ENCODE assay signal across 22 cellular contexts in the genomic region with DNA sequence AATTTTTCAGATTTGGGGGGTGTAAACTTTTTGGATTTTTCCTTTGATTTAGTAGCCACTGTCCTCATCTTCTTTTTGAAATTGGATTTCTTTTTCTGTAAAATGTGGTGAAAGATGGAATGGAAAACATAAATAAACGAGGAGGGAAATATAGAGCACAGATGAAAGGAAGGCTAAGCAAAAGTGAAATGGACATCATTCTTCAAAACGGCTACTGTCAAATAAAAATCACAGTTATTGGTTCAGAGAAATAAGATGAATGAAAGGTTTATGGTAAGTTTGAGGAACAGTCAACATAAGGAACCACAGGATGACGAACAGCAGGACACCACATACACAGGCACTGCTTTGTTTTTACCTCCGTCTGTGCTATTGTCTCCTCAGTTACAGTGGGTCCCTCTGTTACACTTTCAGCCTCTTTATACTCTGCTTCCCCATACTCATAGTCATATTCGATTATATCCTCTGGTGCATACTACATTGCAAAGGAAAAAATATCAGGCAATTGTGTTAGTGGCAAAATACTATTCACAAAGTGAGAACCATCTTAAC.
"Had no signal": no experiment of that assay in that cellular context is flagged by ENCODE, and none has a peak within 500 bp of the region (broad histone marks: within the 10 kb centered on the region; RNA-seq: fewer than 3 reads in every experiment).

No MANE protein-coding gene starts in this region.

- H3K27me3 Mint-ChIP-seq: activated B cell treated with CpG ODN at 0.5 μM for 24 hours; activated CD8-positive, alpha-beta T cell treated with anti-CD3 and anti-CD28 coated beads for 36 hours; activated naive CD4-positive, alpha-beta T cell treated with anti-CD3 and anti-CD28 coated beads, Interleukin-2, amount 10 ng/mL, durations not matched to agents 7 days and 5 days; activated T-helper 17 cell treated with anti-CD3 and anti-CD28 coated beads, Interleukin-2, amount 50 U/mL, for 72 hours; central memory CD8-positive, alpha-beta T cell; naive B cell; stimulated activated naive CD8-positive, alpha-beta T cell treated with anti-CD3 and anti-CD28 coated beads, Interleukin-15, amount 100 ng/mL, for 72 hours had no signal

- H3K36me3 Mint-ChIP-seq: activated naive CD4-positive, alpha-beta T cell treated with anti-CD3 and anti-CD28 coated beads, Interleukin-2, amount 10 ng/mL, durations not matched to agents 7 days and 5 days; naive B cell had no signal

- H3K4me3 Mint-ChIP-seq: activated B cell treated with CpG ODN at 0.5 μM for 24 hours; activated CD8-positive, alpha-beta T cell treated with anti-CD3 and anti-CD28 coated beads for 36 hours; activated naive CD4-positive, alpha-beta T cell treated with anti-CD3 and anti-CD28 coated beads, Interleukin-2, amount 10 ng/mL, durations not matched to agents 7 days and 5 days; activated T-helper 17 cell treated with anti-CD3 and anti-CD28 coated beads, Interleukin-2, amount 50 U/mL, for 72 hours; central memory CD8-positive, alpha-beta T cell; naive B cell; stimulated activated naive CD8-positive, alpha-beta T cell treated with anti-CD3 and anti-CD28 coated beads, Interleukin-15, amount 100 ng/mL, for 72 hours; T-helper 2 cell treated with Interferon-gamma antibody and Interleukin-4, amounts not matched to agents 5 μg/mL and 100 μg/mL, for 36 hours had no signal

- DNase-seq: activated B cell treated with CpG ODN at 0.5 μM for 24 hours; activated CD4-positive, alpha-beta T cell treated with anti-CD3 and anti-CD28 coated beads for 48 hours; activated CD8-positive, alpha-beta T cell treated with anti-CD3 and anti-CD28 coated beads for 36 hours; activated naive CD4-positive, alpha-beta T cell treated with anti-CD3 and anti-CD28 coated beads, Interleukin-2, amount 10 ng/mL, durations not matched to agents 7 days and 5 days; activated T-cell treated with anti-CD3 and anti-CD28 coated beads, Interleukin-2, amount 50 U/mL, for 1 hour; aorta; brain microvascular endothelial cell; cortex of kidney; gastrocnemius medialis; head of caudate nucleus; mesenchymal stem cell; mucosa of descending colon; naive B cell; pancreas; stimulated activated CD4-positive, alpha-beta T cell treated with anti-CD3 and anti-CD28 coated beads, Interleukin-4, amount 100 ng/mL, for 1 hour; stimulated activated naive CD8-positive, alpha-beta T cell treated with anti-CD3 and anti-CD28 coated beads, Interleukin-15, amount 100 ng/mL, for 72 hours; transverse colon; uterus had no signal

- ATAC-seq: activated CD8-positive, alpha-beta T cell treated with anti-CD3 and anti-CD28 coated beads for 36 hours; activated T-helper 17 cell treated with anti-CD3 and anti-CD28 coated beads, Interleukin-2, amount 50 U/mL, for 72 hours; gastrocnemius medialis; mucosa of descending colon; pancreas; sciatic nerve; stimulated activated naive CD8-positive, alpha-beta T cell treated with anti-CD3 and anti-CD28 coated beads, Interleukin-15, amount 100 ng/mL, for 72 hours had no signal

- H3K27ac Mint-ChIP-seq: activated B cell treated with CpG ODN at 0.5 μM for 24 hours; activated CD8-positive, alpha-beta T cell treated with anti-CD3 and anti-CD28 coated beads for 36 hours; activated naive CD4-positive, alpha-beta T cell treated with anti-CD3 and anti-CD28 coated beads, Interleukin-2, amount 10 ng/mL, durations not matched to agents 7 days and 5 days; activated T-helper 17 cell treated with anti-CD3 and anti-CD28 coated beads, Interleukin-2, amount 50 U/mL, for 72 hours; naive B cell; stimulated activated naive CD8-positive, alpha-beta T cell treated with anti-CD3 and anti-CD28 coated beads, Interleukin-15, amount 100 ng/mL, for 72 hours; T-helper 2 cell treated with Interferon-gamma antibody and Interleukin-4, amounts not matched to agents 5 μg/mL and 100 μg/mL, for 36 hours had no signal

- H3K9me3 Mint-ChIP-seq: activated B cell treated with CpG ODN at 0.5 μM for 24 hours; activated naive CD4-positive, alpha-beta T cell treated with anti-CD3 and anti-CD28 coated beads, Interleukin-2, amount 10 ng/mL, durations not matched to agents 7 days and 5 days; activated T-helper 17 cell treated with anti-CD3 and anti-CD28 coated beads, Interleukin-2, amount 50 U/mL, for 72 hours; central memory CD8-positive, alpha-beta T cell; naive B cell; stimulated activated naive CD8-positive, alpha-beta T cell treated with anti-CD3 and anti-CD28 coated beads, Interleukin-15, amount 100 ng/mL, for 72 hours; T-helper 2 cell treated with Interferon-gamma antibody and Interleukin-4, amounts not matched to agents 5 μg/mL and 100 μg/mL, for 36 hours had no signal

- H3K4me1 Mint-ChIP-seq: activated B cell treated with CpG ODN at 0.5 μM for 24 hours; activated naive CD4-positive, alpha-beta T cell treated with anti-CD3 and anti-CD28 coated beads, Interleukin-2, amount 10 ng/mL, durations not matched to agents 7 days and 5 days; activated T-helper 17 cell treated with anti-CD3 and anti-CD28 coated beads, Interleukin-2, amount 50 U/mL, for 72 hours; central memory CD8-positive, alpha-beta T cell; naive B cell; stimulated activated naive CD8-positive, alpha-beta T cell treated with anti-CD3 and anti-CD28 coated beads, Interleukin-15, amount 100 ng/mL, for 72 hours had no signal
